1 cellular context compared by ENCODE assay signal in genomic region chr15:58363075-58363474, GRCh38.
TF ChIP-seq lines count a peak whose summit lies in the region.

No MANE protein-coding gene starts in this region.

TF ChIP-seq in HepG2, 621 proteins besides CTCF, POLR2A, EP300 and RAD21:
- TF ChIP-seq ZNF281 (CRISPR knock-in tag; IDR thresholded peaks at IDR 0.05; ENCODE audit: borderline replicate concordance) = 0 out of 2 replicates have a peak, but pooled peaks have one; percentile 20
